ENCODE assay signal across 1 cellular context in the genomic region with DNA sequence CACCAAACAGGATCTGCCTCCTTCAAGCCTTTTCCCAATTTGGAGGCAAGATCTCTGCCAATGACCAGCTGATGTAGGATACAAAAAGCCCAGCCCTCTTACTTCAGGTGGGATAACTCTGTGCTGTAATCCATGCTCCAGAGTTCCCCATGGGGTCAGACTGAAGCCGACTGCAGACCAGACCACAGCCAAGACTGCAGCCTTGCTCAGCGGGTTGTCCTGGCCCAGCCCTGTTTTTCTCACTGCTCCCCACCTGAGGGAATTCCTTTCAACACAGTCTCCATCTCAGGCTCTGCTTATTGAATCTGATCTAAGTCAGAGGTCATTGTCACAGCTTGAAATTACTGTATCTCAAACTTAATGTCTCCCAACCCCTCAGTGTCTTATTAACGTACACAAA.
TF ChIP-seq lines count a peak whose summit lies in the region.

No MANE protein-coding gene starts in this region.

TF ChIP-seq in GM23338, 12 proteins besides CTCF, POLR2A, EP300 and RAD21 (continued from another document):
- TF ChIP-seq ZNF462 (CRISPR knock-in tag; IDR thresholded peaks at IDR 0.05) (no peak), POLR2AphosphoS5 (IDR thresholded peaks at IDR 0.05; ENCODE audit: low read depth) (no peak), NANOG (IDR thresholded peaks at IDR 0.05; ENCODE audit: borderline replicate concordance) (no peak)
